Comparison of ENCODE assay signal across 1 cellular context in genomic region chr14:68211886-68212285, GRCh38.
TF ChIP-seq lines count a peak whose summit lies in the region.

No MANE protein-coding gene starts in this region.

TF ChIP-seq in GM12878, 131 proteins besides CTCF, POLR2A, EP300 and RAD21:
- no peak for TF ChIP-seq SMAD1 (IDR thresholded peaks at IDR 0.05; ENCODE audit: low read depth, partially characterized antibody)
- TF ChIP-seq ZBTB11 (CRISPR knock-in tag; IDR thresholded peaks at IDR 0.05) = no peak
- TF ChIP-seq DPF2 (IDR thresholded peaks at IDR 0.05) = no peak
- no peak for TF ChIP-seq ZNF592 (IDR thresholded peaks at IDR 0.05)
- TF ChIP-seq IKZF1 (conservative IDR thresholded peaks at IDR 0.05) = no peak
- TF ChIP-seq STAT3 (IDR thresholded peaks at IDR 0.05; ENCODE audit: low read depth, low read length) = no peak
- TF ChIP-seq PKNOX1 (IDR thresholded peaks at IDR 0.05) = no peak
- TF ChIP-seq ASH2L (IDR thresholded peaks at IDR 0.05; ENCODE audit: borderline replicate concordance, low read depth) = no peak
- no peak for TF ChIP-seq POLR2AphosphoS2 (IDR thresholded peaks at IDR 0.05; ENCODE audit: low read depth, low read length)
- TF ChIP-seq SIX5 (IDR thresholded peaks at IDR 0.05; ENCODE audit: low read depth, low read length, severe bottlenecking) = no peak
- TF ChIP-seq STAT1 (conservative IDR thresholded peaks at IDR 0.05) = no peak
- no peak for TF ChIP-seq PRDM15 (CRISPR knock-in tag; IDR thresholded peaks at IDR 0.05)
- no peak for TF ChIP-seq MYB (IDR thresholded peaks at IDR 0.05; ENCODE audit: borderline replicate concordance, low read depth, low read length)
- TF ChIP-seq YBX1 (IDR thresholded peaks at IDR 0.05) = no peak
- no peak for TF ChIP-seq ETV6 (conservative IDR thresholded peaks at IDR 0.05 in 1 of 2, IDR thresholded peaks at IDR 0.05 in 1 of 2; ENCODE audit: borderline replicate concordance in 1 of 2, low read depth in 1 of 2)
- no peak for TF ChIP-seq ZNF274 (IDR thresholded peaks at IDR 0.05; ENCODE audit: insufficient read depth, insufficient read length)
- TF ChIP-seq ZSCAN29 (IDR thresholded peaks at IDR 0.05) = no peak
- no peak for TF ChIP-seq IRF5 (IDR thresholded peaks at IDR 0.05; ENCODE audit: borderline replicate concordance)
- TF ChIP-seq HDAC2 (IDR thresholded peaks at IDR 0.05) = no peak
- no peak for TF ChIP-seq GATAD2B (conservative IDR thresholded peaks at IDR 0.05; ENCODE audit: low read depth)
